12 cellular contexts compared by ENCODE assay signal in the genomic region with DNA sequence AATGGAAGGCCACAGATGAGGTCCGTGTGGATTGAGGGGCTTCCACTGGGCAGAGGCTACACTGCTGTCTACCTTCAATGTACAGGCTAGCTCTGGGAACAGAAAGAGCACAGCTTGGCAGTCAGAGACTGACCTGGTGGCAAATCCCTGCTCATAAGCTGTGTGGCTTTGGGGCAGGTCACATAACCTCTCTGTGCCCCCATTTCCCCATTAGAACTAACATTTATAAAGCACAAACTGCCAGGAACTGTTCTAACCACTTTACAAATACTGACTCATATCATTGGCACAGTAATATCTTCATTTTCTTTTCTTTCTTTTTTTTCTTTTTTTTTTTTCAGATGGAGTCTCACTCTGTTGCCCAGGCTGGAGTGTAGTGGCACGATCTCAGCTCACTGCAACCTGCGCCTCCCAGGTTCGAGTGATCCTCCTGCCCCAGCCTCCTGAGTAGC. TPM values are rescaled to one million over a fixed set of nuclear protein-coding genes. Genes with fewer than 3 reads are reported as not detected.
DNase-seq lines count a peak whose midpoint lies in the region; ATAC-seq, FAIRE-seq and TF ChIP-seq lines count a peak whose summit lies in the region.
"Had no signal": no experiment of that assay in that cellular context is flagged by ENCODE, and none has a peak within 500 bp of the region (broad histone marks: within the 10 kb centered on the region; RNA-seq: fewer than 3 reads in every experiment).

No MANE protein-coding gene starts in this region.

- H3K4me3 ChIP-seq in endothelial cell of umbilical vein (replicated peaks in 1 of 3; ENCODE audit: insufficient read depth in 1 of 3, low read depth in 1 of 3, low read length in 3 of 3), result no peak overlapping the region
- H3K4me3 ChIP-seq: heart left ventricle, left lung, neural progenitor cell had no signal

- no peaks in the 10 kb centered on the region for H3K9me3 ChIP-seq in endothelial cell of umbilical vein (replicated peaks; ENCODE audit: control insufficient read depth, insufficient read depth, low read length)
- H3K9me3 ChIP-seq: Caco-2, heart left ventricle, left lung had no signal

- peaks cover 58% of the 10 kb centered on the region for H3K4me1 ChIP-seq in endothelial cell of umbilical vein (ENCODE audit: control insufficient read depth, extremely low read depth, insufficient read depth, low read length)

- DNase-seq in Calu3 (no peak), M059J (ENCODE audit: low read depth) (peak; percentile 41), endothelial cell of umbilical vein (ENCODE audit: low read depth, low spot score) (no peak), NCI-H524 treated with DMSO at 0.1 percent for 48 hours (lab: John Stamatoyannopoulos, UW) (no peak), GM10266 (ENCODE audit: extremely low spot score) (no peak)
- DNase-seq: Caco-2; effector memory CD4-positive, alpha-beta T cell; small intestine had no signal

- H3K27ac Mint-ChIP-seq in Calu3 (ENCODE audit: unreplicated experiment), result peak overlapping the region; percentile 97
- H3K27ac Mint-ChIP-seq: neural progenitor cell had no signal

- no peaks in the 10 kb centered on the region for H4K20me1 ChIP-seq in endothelial cell of umbilical vein (replicated peaks; ENCODE audit: control insufficient read depth, extremely low read depth, insufficient read depth, low read length)

- peak overlapping the region; percentile 27 for H3K27ac ChIP-seq in endothelial cell of umbilical vein (ENCODE audit: insufficient read depth, low read depth, low read length)
- H3K27ac ChIP-seq: heart left ventricle, left lung, neural progenitor cell had no signal

- dilution Hi-C loops in endothelial cell of umbilical vein (cut with MboI; ENCODE audit: extremely low pct_ligation_motif_present, low sequenced_read_pairs), result no loop called here

- H3K27me3 Mint-ChIP-seq in Calu3 (ENCODE audit: unreplicated experiment), result no peaks in the 10 kb centered on the region

- H3K4me2 ChIP-seq in endothelial cell of umbilical vein (ENCODE audit: insufficient read depth, low read length), result peak overlapping the region; percentile 37
- H3K4me2 ChIP-seq: neural progenitor cell had no signal

- TF ChIP-seq CTCF in Calu3 (IDR thresholded peaks at IDR 0.05; ENCODE audit: unreplicated experiment), result no peak
- no peak for TF ChIP-seq CTCF in endothelial cell of umbilical vein (IDR thresholded peaks at IDR 0.05; ENCODE audit: extremely low read depth in 1 of 2, insufficient read depth in 1 of 2, low read depth in 1 of 2, low read length in 2 of 2)
- no peak for TF ChIP-seq CTCF in GM10266 (IDR thresholded peaks at IDR 0.05; ENCODE audit: control insufficient read depth, insufficient read depth, low read depth, missing control alignments)

- CTCF ChIA-PET in Calu3 (lab: Charles Lee), result interaction anchor here (1.6 kb wide), 1 partner anchor 9 kb away, joined by 5 read pairs; a partner anchor contains a TSS
- CTCF ChIA-PET in endothelial cell of umbilical vein (lab: Charles Lee), result interaction anchor here (0.8 to 6.2 kb wide), 2 partner anchors 7 to 19 kb away, joined by 3 to 69 read pairs; a partner anchor contains a TSS

- peak overlapping the region; percentile 84 for H3K4me3 Mint-ChIP-seq in Calu3 (ENCODE audit: low read depth, unreplicated experiment)

- H3K27me3 ChIP-seq in endothelial cell of umbilical vein (ENCODE audit: control insufficient read depth in 2 of 2, insufficient read depth in 2 of 2, low read length in 2 of 2), result no peaks in the 10 kb centered on the region

- peaks cover 93% of the 10 kb centered on the region for H3K36me3 Mint-ChIP-seq in Calu3 (ENCODE audit: insufficient read depth, unreplicated experiment)
- H3K36me3 Mint-ChIP-seq: neural progenitor cell had no signal

- BruUV-seq in Calu3 (replicated peaks; lab: Mats Ljungman, UMichigan) (no TSS peak), endothelial cell of umbilical vein (replicated peaks; lab: Mats Ljungman, UMichigan) (no TSS peak)

- intact Hi-C loops in Calu3 (cut with micrococcal nuclease; ENCODE audit: unreplicated experiment), result no loop called here
- intact Hi-C loops in endothelial cell of umbilical vein (cut with micrococcal nuclease), result no loop called here

- H3K79me2 ChIP-seq in endothelial cell of umbilical vein (ENCODE audit: control insufficient read depth, insufficient read depth, low read length), result peaks cover 75% of the 10 kb centered on the region

- POLR2A ChIA-PET in endothelial cell of umbilical vein (lab: Charles Lee), result interaction anchor here (0.7 to 2.5 kb wide), 3 partner anchors 8 to 375 kb away, joined by 3 to 16 read pairs (median 4); a partner anchor contains a TSS

- no peak overlapping the region for H2AFZ ChIP-seq in endothelial cell of umbilical vein (ENCODE audit: low read depth, low read length)
- H2AFZ ChIP-seq: neural progenitor cell had no signal

- no peaks in the 10 kb centered on the region for H3K9me3 Mint-ChIP-seq in Calu3 (ENCODE audit: low read depth, unreplicated experiment)
- H3K9me3 Mint-ChIP-seq: neural progenitor cell had no signal

- peaks cover 5 to 8% of the 10 kb centered on the region in 2 experiments for H3K36me3 ChIP-seq in endothelial cell of umbilical vein (ENCODE audit: control insufficient read depth in 2 of 2, extremely low read depth in 1 of 2, insufficient read depth in 2 of 2, low read length in 2 of 2)
- H3K36me3 ChIP-seq: heart left ventricle, neural progenitor cell had no signal

- H3K4me1 Mint-ChIP-seq in Calu3 (ENCODE audit: low read depth, unreplicated experiment), result peaks cover 49% of the 10 kb centered on the region

- FAIRE-seq in endothelial cell of umbilical vein (lab: Jason Lieb, UNC), result peak; percentile 48
- FAIRE-seq: small intestine had no signal

- H3K9me1 ChIP-seq in endothelial cell of umbilical vein (replicated peaks; ENCODE audit: control insufficient read depth, extremely low read depth, insufficient read depth, low read length), result no peaks in the 10 kb centered on the region

- H3K9ac ChIP-seq in endothelial cell of umbilical vein (replicated peaks; ENCODE audit: extremely low read depth, insufficient read depth, low read length), result no peak overlapping the region
- H3K9ac ChIP-seq: neural progenitor cell had no signal

- no peak for TF ChIP-seq POLR2A in endothelial cell of umbilical vein (IDR thresholded peaks at IDR 0.05; ENCODE audit: low read depth, low read length)

- no peak for ATAC-seq in GM21737 (IDR thresholded peaks at IDR 0.05; ENCODE audit: unreplicated experiment)
- ATAC-seq: heart left ventricle, left lung had no signal

RNA-seq across cellular contexts. Expression of a gene that starts 3.1 kb away (rescaled TPM):
- total RNA-seq in Calu3 (2022) (69.8 and 76.1 TPM in 2 replicates), endothelial cell of umbilical vein (52.6 and 53.8 TPM in 2 replicates)
- 253 and 286 TPM in 2 replicates for total RNA-seq in M059J (2014; rRNA removed; shearing (Covaris generic))
- polyA plus RNA-seq in endothelial cell of umbilical vein, result 16.6 and 18.1 TPM in 2 replicates
- 11.6 and 12.7 TPM in 2 replicates for polyA plus RNA-seq in endothelial cell of umbilical vein (2011; cell fraction: cytosol; rRNA removed)
- 8.5 and 9.7 TPM in 2 replicates for polyA plus RNA-seq in endothelial cell of umbilical vein (2011; cell fraction: nucleus; rRNA removed)
- 60.2 and 91.7 TPM in 2 replicates for polyA plus RNA-seq in endothelial cell of umbilical vein (2012)
- 7.5 and 8.5 TPM in 2 replicates for polyA minus RNA-seq in endothelial cell of umbilical vein
- 4.7 TPM for polyA minus RNA-seq in endothelial cell of umbilical vein (2011; cell fraction: cytosol; rRNA and poly(A)+ RNA removed)
- 7.7 and 8.1 TPM in 2 replicates for polyA minus RNA-seq in endothelial cell of umbilical vein (2011; cell fraction: nucleus; rRNA and poly(A)+ RNA removed)

RNA-seq across cellular contexts. Expression of a gene that starts 6.6 kb away (rescaled TPM):
- total RNA-seq in Calu3 (2022), result 26.6 and 30.2 TPM in 2 replicates
- total RNA-seq in M059J (2014; rRNA removed; shearing (Covaris generic)), result 57.1 and 95.3 TPM in 2 replicates
- total RNA-seq in endothelial cell of umbilical vein, result 103 and 105 TPM in 2 replicates
- polyA plus RNA-seq in endothelial cell of umbilical vein, result 107 and 132 TPM in 2 replicates
- polyA plus RNA-seq in endothelial cell of umbilical vein (2011; cell fraction: cytosol; rRNA removed), result 46.5 and 92.9 TPM in 2 replicates
- 24.0 and 24.1 TPM in 2 replicates for polyA plus RNA-seq in endothelial cell of umbilical vein (2011; cell fraction: nucleus; rRNA removed)
- polyA plus RNA-seq in endothelial cell of umbilical vein (2012), result 46.9 and 61.8 TPM in 2 replicates
- polyA minus RNA-seq in endothelial cell of umbilical vein, result 10.7 and 12.9 TPM in 2 replicates
- polyA minus RNA-seq in endothelial cell of umbilical vein (2011; cell fraction: cytosol; rRNA and poly(A)+ RNA removed), result 34.8 TPM
- 3.1 and 14.2 TPM in 2 replicates for polyA minus RNA-seq in endothelial cell of umbilical vein (2011; cell fraction: nucleus; rRNA and poly(A)+ RNA removed)

RNA-seq across cellular contexts. Expression of a gene that starts 8.8 kb away (rescaled TPM):
- total RNA-seq in Calu3 (2022) (75.8 and 79.2 TPM in 2 replicates), endothelial cell of umbilical vein (88.5 and 105 TPM in 2 replicates)
- 149 and 165 TPM in 2 replicates for total RNA-seq in M059J (2014; rRNA removed; shearing (Covaris generic))
- 162 and 210 TPM in 2 replicates for polyA plus RNA-seq in endothelial cell of umbilical vein
- 118 and 132 TPM in 2 replicates for polyA plus RNA-seq in endothelial cell of umbilical vein (2011; cell fraction: cytosol; rRNA removed)
- 84.3 and 107 TPM in 2 replicates for polyA plus RNA-seq in endothelial cell of umbilical vein (2011; cell fraction: nucleus; rRNA removed)
- 120 and 137 TPM in 2 replicates for polyA plus RNA-seq in endothelial cell of umbilical vein (2012)
- 97.2 and 126 TPM in 2 replicates for polyA minus RNA-seq in endothelial cell of umbilical vein
- polyA minus RNA-seq in endothelial cell of umbilical vein (2011; cell fraction: cytosol; rRNA and poly(A)+ RNA removed), result 180 TPM
- polyA minus RNA-seq in endothelial cell of umbilical vein (2011; cell fraction: nucleus; rRNA and poly(A)+ RNA removed), result 40.7 and 42.2 TPM in 2 replicates

RNA-seq across cellular contexts. Expression of a gene that starts 17.4 kb away (rescaled TPM):
- total RNA-seq in Calu3 (2022) (not detected in 2 replicates), endothelial cell of umbilical vein (not detected in 2 replicates)
- total RNA-seq in M059J (2014; rRNA removed; shearing (Covaris generic)), result 0.49 and 1.5 TPM in 2 replicates
- polyA plus RNA-seq in endothelial cell of umbilical vein, result not detected in 2 replicates
- polyA plus RNA-seq in endothelial cell of umbilical vein (2011; cell fraction: cytosol; rRNA removed), result 0.04 and 0.05 TPM in 2 replicates
- 0.16 TPM in 1 of 2 replicates, not detected in the other for polyA plus RNA-seq in endothelial cell of umbilical vein (2011; cell fraction: nucleus; rRNA removed)
- polyA plus RNA-seq in endothelial cell of umbilical vein (2012), result 0.16 and 0.50 TPM in 2 replicates
- polyA minus RNA-seq in endothelial cell of umbilical vein, result not detected in 2 replicates
- polyA minus RNA-seq in endothelial cell of umbilical vein (2011; cell fraction: cytosol; rRNA and poly(A)+ RNA removed), result not detected
- not detected in 2 replicates for polyA minus RNA-seq in endothelial cell of umbilical vein (2011; cell fraction: nucleus; rRNA and poly(A)+ RNA removed)
- total RNA-seq: Caco-2 had no signal

RNA-seq across cellular contexts. Expression of a gene that starts 21.8 kb away (rescaled TPM):
- 25.9 and 27.4 TPM in 2 replicates for total RNA-seq in Calu3 (2022)
- 39.1 and 47.9 TPM in 2 replicates for total RNA-seq in M059J (2014; rRNA removed; shearing (Covaris generic))
- total RNA-seq in endothelial cell of umbilical vein, result 32.8 and 35.6 TPM in 2 replicates
- polyA plus RNA-seq in endothelial cell of umbilical vein, result 66.5 and 84.8 TPM in 2 replicates
- 44.1 and 48.8 TPM in 2 replicates for polyA plus RNA-seq in endothelial cell of umbilical vein (2011; cell fraction: cytosol; rRNA removed)
- polyA plus RNA-seq in endothelial cell of umbilical vein (2011; cell fraction: nucleus; rRNA removed), result 28.2 and 29.6 TPM in 2 replicates
- polyA plus RNA-seq in endothelial cell of umbilical vein (2012), result 36.5 and 40.1 TPM in 2 replicates
- 20.5 and 22.2 TPM in 2 replicates for polyA minus RNA-seq in endothelial cell of umbilical vein
- 21.0 TPM for polyA minus RNA-seq in endothelial cell of umbilical vein (2011; cell fraction: cytosol; rRNA and poly(A)+ RNA removed)
- 15.1 and 22.0 TPM in 2 replicates for polyA minus RNA-seq in endothelial cell of umbilical vein (2011; cell fraction: nucleus; rRNA and poly(A)+ RNA removed)
